Comparison of ENCODE assay signal across 13 cellular contexts in the genomic region with DNA sequence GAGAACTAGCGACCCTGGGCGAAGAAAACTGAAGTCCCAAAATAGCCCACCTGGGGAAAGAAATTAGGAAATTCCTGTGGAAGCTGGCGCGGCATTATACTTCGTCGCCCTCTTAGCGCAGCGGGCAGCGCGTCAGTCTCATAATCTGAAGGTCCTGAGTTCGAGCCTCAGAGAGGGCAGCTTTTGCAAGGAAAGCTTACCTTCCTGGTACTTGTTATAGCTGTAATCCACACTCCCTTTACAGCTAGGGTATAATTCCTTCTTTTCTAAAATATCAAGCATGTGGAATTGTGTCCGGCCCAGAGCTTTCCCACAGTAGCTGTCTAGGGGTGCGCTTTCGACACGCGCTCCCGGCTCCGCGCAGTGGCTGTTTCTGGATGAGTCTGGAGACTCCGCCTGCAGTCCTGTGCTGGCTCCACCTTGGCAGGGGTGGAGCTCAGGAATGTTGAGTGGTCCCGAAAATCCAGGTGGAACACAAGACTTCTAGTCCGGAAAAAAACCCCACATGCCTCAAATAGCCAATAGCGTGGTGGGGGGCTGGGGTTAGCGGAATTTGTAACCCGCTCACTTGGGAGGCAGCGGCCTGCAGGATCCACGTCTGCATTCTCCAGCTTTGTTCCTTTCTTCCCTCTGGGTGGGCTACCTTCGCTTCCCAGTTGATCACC.
DNase-seq lines count a peak whose midpoint lies in the region; FAIRE-seq and TF ChIP-seq lines count a peak whose summit lies in the region.
"Had no signal": no experiment of that assay in that cellular context is flagged by ENCODE, and none has a peak within 500 bp of the region (broad histone marks: within the 10 kb centered on the region; RNA-seq: fewer than 3 reads in every experiment).

No MANE protein-coding gene starts in this region.

- peak overlapping the region in 1 of 8 donors; percentile 4 for H3K4me3 Mint-ChIP-seq in CD4-positive, alpha-beta memory T cell
- H3K4me3 Mint-ChIP-seq: activated CD4-positive, alpha-beta T cell treated with anti-CD3 and anti-CD28 coated beads for 36 hours; memory B cell had no signal

- H3K36me3 Mint-ChIP-seq in CD4-positive, alpha-beta memory T cell, result peaks cover 0 to 5% of the 10 kb centered on the region in 2 donors

- no peak for TF ChIP-seq POLR2A in uterus (IDR thresholded peaks at IDR 0.05)

- H3K4me2 ChIP-seq in mammary epithelial cell (ENCODE audit: insufficient read depth, low read depth, low read length), result peak overlapping the region; percentile 76

- H3K4me1 ChIP-seq in HEK293 (ENCODE audit: control insufficient read depth, insufficient read depth, low read length), result no peaks in the 10 kb centered on the region; the same call in 1 of the 2 replicates
- H3K4me1 ChIP-seq in mammary epithelial cell (ENCODE audit: insufficient read depth, low read length), result no peaks in the 10 kb centered on the region
- no peaks in the 10 kb centered on the region for H3K4me1 ChIP-seq in CD4-positive, alpha-beta memory T cell (ENCODE audit: insufficient read depth, low read length)
- H3K4me1 ChIP-seq in uterus, result no peaks in the 10 kb centered on the region

- H3K4me1 Mint-ChIP-seq in CD4-positive, alpha-beta memory T cell, result no peaks in the 10 kb centered on the region
- H3K4me1 Mint-ChIP-seq: activated CD4-positive, alpha-beta T cell treated with anti-CD3 and anti-CD28 coated beads for 36 hours; memory B cell had no signal

- H3K27me3 ChIP-seq in mammary epithelial cell (ENCODE audit: insufficient read depth, low read length) (no peaks in the 10 kb centered on the region), uterus (peaks cover 0 to 8% of the 10 kb centered on the region in 2 donors)
- H3K27me3 ChIP-seq in CD4-positive, alpha-beta memory T cell (ENCODE audit: insufficient read depth, low read length), result peaks cover 16% of the 10 kb centered on the region

- peaks cover 34% of the 10 kb centered on the region in 2 donors for H3K27me3 Mint-ChIP-seq in CD4-positive, alpha-beta memory T cell

- H3K79me2 ChIP-seq in mammary epithelial cell (ENCODE audit: insufficient read depth, low read length), result no peaks in the 10 kb centered on the region

- dilution Hi-C loops in mammary epithelial cell (cut with HindIII; ENCODE audit: low sequenced_read_pairs), result no loop called here

- peak; percentile 52 for DNase-seq in AG04449 (ENCODE audit: low read depth, low spot score)
- peak; percentile 79 for DNase-seq in mammary epithelial cell
- peak; percentile 78 for DNase-seq in islet precursor cell
- DNase-seq in CD4-positive, alpha-beta memory T cell, result no peak
- no peak for DNase-seq in D721Med (ENCODE audit: insufficient read length, low spot score)
- DNase-seq in uterus, result no peak
- DNase-seq in cerebellum (ENCODE audit: low spot score), result no peak
- DNase-seq: activated CD4-positive, alpha-beta T cell treated with anti-CD3 and anti-CD28 coated beads for 36 hours; caudate nucleus; NCI-H82; stimulated activated CD4-positive, alpha-beta T cell treated with anti-CD3 and anti-CD28 coated beads, Interleukin-4, amount 100 ng/mL, for 4 hours had no signal

- H3K9ac ChIP-seq in mammary epithelial cell (ENCODE audit: insufficient read depth, low read length), result no peak overlapping the region

- no peaks in the 10 kb centered on the region for H3K9me3 ChIP-seq in HEK293 (ENCODE audit: control insufficient read depth, insufficient read depth, low read depth, low read length)
- H3K9me3 ChIP-seq in mammary epithelial cell (replicated peaks; ENCODE audit: insufficient read depth, low read length), result no peaks in the 10 kb centered on the region
- no peaks in the 10 kb centered on the region for H3K9me3 ChIP-seq in CD4-positive, alpha-beta memory T cell (ENCODE audit: control insufficient read depth in 1 of 2, low read length in 2 of 2)
- H3K9me3 ChIP-seq in uterus, result no peaks in the 10 kb centered on the region

- TF ChIP-seq CTCF in AG04449 (IDR thresholded peaks at IDR 0.05; ENCODE audit: insufficient read depth, low read length, missing control alignments) (no peak), HEK293 (tag by site-specific recombination; IDR thresholded peaks at IDR 0.05) (no peak; the same call in 1 of the 2 replicates), mammary epithelial cell (conservative IDR thresholded peaks at IDR 0.05 in 1 of 2, IDR thresholded peaks at IDR 0.05 in 1 of 2; ENCODE audit: extremely low read depth in 1 of 2, insufficient read depth in 1 of 2, low read depth in 1 of 2, low read length in 2 of 2) (no peak), D721Med (IDR thresholded peaks at IDR 0.05; ENCODE audit: insufficient read depth, missing control alignments) (no peak), uterus (IDR thresholded peaks at IDR 0.05) (no peak)

- H4K20me1 ChIP-seq in mammary epithelial cell (ENCODE audit: insufficient read depth, low read length), result no peaks in the 10 kb centered on the region

- in situ Hi-C loops in mammary epithelial cell (cut with MboI; ENCODE audit: low sequenced_read_pairs in 2 of 2), result no loop called here

- H3K36me3 ChIP-seq in HEK293 (ENCODE audit: control insufficient read depth in 2 of 2, insufficient read depth in 1 of 2, low read length in 2 of 2) (no peaks in the 10 kb centered on the region), mammary epithelial cell (ENCODE audit: insufficient read depth, low read length) (no peaks in the 10 kb centered on the region), uterus (no peaks in the 10 kb centered on the region)
- H3K36me3 ChIP-seq in CD4-positive, alpha-beta memory T cell (ENCODE audit: insufficient read depth, low read length), result no peaks in the 10 kb centered on the region

- BruUV-seq in mammary epithelial cell (replicated peaks; lab: Mats Ljungman, UMichigan), result TSS peak; percentile 98

- CTCF ChIA-PET in AG04449 (lab: Yijun Ruan, JAX), result no interaction called here
- CTCF ChIA-PET in HEK293 (lab: Yijun Ruan, JAX), result interaction anchor here (0.6 to 0.7 kb wide), 2 partner anchors 148 to 340 kb away, joined by 3 to 4 read pairs; no protein-coding TSS in a partner anchor
- CTCF ChIA-PET in mammary epithelial cell (lab: Charles Lee; ENCODE audit: low non-redundant PET), result interaction anchor here (0.6 kb wide), 1 partner anchor 168 kb away, joined by 3 read pairs; no protein-coding TSS in a partner anchor
- CTCF ChIA-PET in CD4-positive, alpha-beta memory T cell (lab: Charles Lee; ENCODE audit: partially characterized antibody), result no interaction called here

- FAIRE-seq in D721Med (lab: Jason Lieb, UNC), result no peak

- POLR2A ChIA-PET in AG04449 (lab: Yijun Ruan, JAX) (no interaction called here), HEK293 (lab: Yijun Ruan, JAX) (interaction anchor here (1.5 kb wide), 1 partner anchor 84 kb away, joined by 5 read pairs; a partner anchor contains a TSS)
- POLR2A ChIA-PET in CD4-positive, alpha-beta memory T cell (lab: Charles Lee; ENCODE audit: partially characterized antibody), result no interaction called here

- H3K4me3 ChIP-seq in AG04449 (ENCODE audit: low read depth, low read length) (peak overlapping the region; percentile 29), HEK293 (ENCODE audit: low read depth, low read length) (peak overlapping the region; percentile 48), mammary epithelial cell (replicated peaks in 1 of 3; ENCODE audit: insufficient read depth in 1 of 3, low read depth in 2 of 3, low read length in 3 of 3) (peak overlapping the region; percentile 26 to 54 (median 41)), uterus (no peak overlapping the region)
- H3K4me3 ChIP-seq in CD4-positive, alpha-beta memory T cell (ENCODE audit: low read length in 2 of 2), result no peak overlapping the region

- H3K27ac Mint-ChIP-seq in CD4-positive, alpha-beta memory T cell, result peak overlapping the region in 3 of 7 donors; percentile 53 to 92 (median 84)
- H3K27ac Mint-ChIP-seq: activated CD4-positive, alpha-beta T cell treated with anti-CD3 and anti-CD28 coated beads for 36 hours had no signal

- peaks cover 0 to 47% (median 32%) of the 10 kb centered on the region in 8 donors for H3K9me3 Mint-ChIP-seq in CD4-positive, alpha-beta memory T cell

- intact Hi-C loops in mammary epithelial cell (cut with micrococcal nuclease), result no loop called here
- intact Hi-C loops in CD4-positive, alpha-beta memory T cell (cut with micrococcal nuclease), result no loop called here
- intact Hi-C loops in uterus (cut with DNase I; ENCODE audit: low total_unique reads), result no loop called here

- WGBS in mammary epithelial cell (ENCODE audit: low coverage, missing lambda C conversion rate), result 3% methylated on average over 15 of the region's 28 CpGs

- peak overlapping the region; percentile 88 for H2AFZ ChIP-seq in mammary epithelial cell (ENCODE audit: low read depth, low read length)

- H3K27ac ChIP-seq in HEK293 (ENCODE audit: extremely low read depth, low read depth, low read length), result peak overlapping the region; percentile 67; the same call in 1 of the 2 replicates
- no peak overlapping the region for H3K27ac ChIP-seq in mammary epithelial cell (ENCODE audit: insufficient read depth, low read depth, low read length)
- no peak overlapping the region for H3K27ac ChIP-seq in CD4-positive, alpha-beta memory T cell (ENCODE audit: low read depth, low read length)
- no peak overlapping the region for H3K27ac ChIP-seq in uterus

TF ChIP-seq in HEK293, 187 proteins besides CTCF, POLR2A, EP300 and RAD21 (continues in another document):
- TF ChIP-seq ZNF701 (tag by site-specific recombination; IDR thresholded peaks at IDR 0.05) (no peak), ZNF521 (tag by site-specific recombination; IDR thresholded peaks at IDR 0.05) (no peak), ZNF23 (tag by site-specific recombination; IDR thresholded peaks at IDR 0.05; ENCODE audit: borderline replicate concordance) (no peak), ZNF654 (tag by site-specific recombination; IDR thresholded peaks at IDR 0.05; ENCODE audit: low read depth) (0 out of 2 replicates have a peak, but pooled peaks have one; percentile 2), ZNF48 (tag by site-specific recombination; IDR thresholded peaks at IDR 0.05) (no peak), IKZF3 (tag by site-specific recombination; IDR thresholded peaks at IDR 0.05) (peak; percentile 99), ZBTB48 (tag by site-specific recombination; IDR thresholded peaks at IDR 0.05) (peak; percentile 49; the same call in 1 of the 2 replicates), ZNF549 (tag by site-specific recombination; IDR thresholded peaks at IDR 0.05) (no peak), ZNF324 (tag by site-specific recombination; IDR thresholded peaks at IDR 0.05) (peak; percentile 52; the same call in 1 of the 2 replicates)
- TF ChIP-seq, protein P1, sequence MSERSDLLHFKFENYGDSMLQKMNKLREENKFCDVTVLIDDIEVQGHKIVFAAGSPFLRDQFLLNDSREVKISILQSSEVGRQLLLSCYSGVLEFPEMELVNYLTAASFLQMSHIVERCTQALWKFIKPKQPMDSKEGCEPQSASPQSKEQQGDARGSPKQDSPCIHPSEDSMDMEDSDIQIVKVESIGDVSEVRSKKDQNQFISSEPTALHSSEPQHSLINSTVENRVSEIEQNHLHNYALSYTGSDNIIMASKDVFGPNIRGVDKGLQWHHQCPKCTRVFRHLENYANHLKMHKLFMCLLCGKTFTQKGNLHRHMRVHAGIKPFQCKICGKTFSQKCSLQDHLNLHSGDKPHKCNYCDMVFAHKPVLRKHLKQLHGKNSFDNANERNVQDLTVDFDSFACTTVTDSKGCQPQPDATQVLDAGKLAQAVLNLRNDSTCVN (tag by site-specific recombination; optimal IDR thresholded peaks at IDR 0.05), result peak; percentile 74

Comparison
In these comparisons a context has a peak if more than half of its experiments do, and no peak if none do; other contexts are left out.
1. DNase-seq: peak in AG04449 (single experiment), mammary epithelial cell (single experiment) and islet precursor cell (single experiment); none in CD4-positive, alpha-beta memory T cell (0 of 5), D721Med (single experiment), uterus (0 of 2) and cerebellum (single experiment).
2. H3K4me3 ChIP-seq: peak in AG04449 (single experiment), HEK293 (single experiment) and mammary epithelial cell (3 of 3); none in CD4-positive, alpha-beta memory T cell (0 of 2) and uterus (0 of 2).
3. CTCF ChIA-PET loops: an anchor here in HEK293 (0.6 to 0.7 kb wide) and mammary epithelial cell (0.6 kb wide); none called in AG04449 and CD4-positive, alpha-beta memory T cell.